Comparison of ENCODE assay signal across 19 cellular contexts in the genomic region with DNA sequence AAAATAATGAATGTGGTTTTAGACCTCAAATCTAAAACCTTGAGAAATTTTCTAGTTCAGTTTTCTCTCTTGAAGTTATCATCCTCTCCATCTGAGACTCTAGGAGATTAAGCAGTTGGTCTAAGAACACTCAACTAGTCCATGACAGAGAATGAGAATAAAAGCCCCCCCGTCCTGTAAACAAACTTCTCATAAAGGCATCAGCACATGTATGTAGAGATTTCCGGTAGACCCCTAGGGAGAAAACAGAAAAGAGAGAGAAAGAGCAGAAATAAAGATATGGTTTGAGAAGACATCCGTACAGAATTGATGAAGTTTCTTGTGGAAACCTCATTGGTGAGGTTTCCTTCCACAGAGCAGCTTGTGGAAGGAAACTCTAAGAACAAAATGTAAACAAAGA. TPM values are rescaled to one million over a fixed set of nuclear protein-coding genes. Genes with fewer than 3 reads are reported as not detected.
DNase-seq lines count a peak whose midpoint lies in the region; ATAC-seq, FAIRE-seq and TF ChIP-seq lines count a peak whose summit lies in the region.
"Had no signal": no experiment of that assay in that cellular context is flagged by ENCODE, and none has a peak within 500 bp of the region (broad histone marks: within the 10 kb centered on the region; RNA-seq: fewer than 3 reads in every experiment).

No MANE protein-coding gene starts in this region.

- H3K79me2 ChIP-seq in GM12878 (ENCODE audit: control insufficient read depth, insufficient read depth, low read length), result no peaks in the 10 kb centered on the region

- no peaks in the 10 kb centered on the region for H4K20me1 ChIP-seq in GM12878 (ENCODE audit: control insufficient read depth, insufficient read depth)

- H3K27ac Mint-ChIP-seq in activated naive CD4-positive, alpha-beta T cell treated with anti-CD3 and anti-CD28 coated beads, Interleukin-2, amount 10 ng/mL, durations not matched to agents 7 days and 5 days, result peak overlapping the region; percentile 97
- peak overlapping the region; percentile 16 to 77 for H3K27ac Mint-ChIP-seq in stimulated activated naive CD8-positive, alpha-beta T cell treated with anti-CD3 and anti-CD28 coated beads, Interleukin-15, amount 100 ng/mL, for 72 hours
- H3K27ac Mint-ChIP-seq: brain had no signal

- peak overlapping the region; percentile 10 to 62 (median 28) for H3K27ac ChIP-seq in Peyer's patch
- peak overlapping the region; percentile 58 for H3K27ac ChIP-seq in GM12878 (ENCODE audit: control insufficient read depth, insufficient read depth)

- no peaks in the 10 kb centered on the region for H3K27me3 Mint-ChIP-seq in activated naive CD4-positive, alpha-beta T cell treated with anti-CD3 and anti-CD28 coated beads, Interleukin-2, amount 10 ng/mL, durations not matched to agents 7 days and 5 days
- no peaks in the 10 kb centered on the region for H3K27me3 Mint-ChIP-seq in stimulated activated naive CD8-positive, alpha-beta T cell treated with anti-CD3 and anti-CD28 coated beads, Interleukin-15, amount 100 ng/mL, for 72 hours

- H3K4me3 ChIP-seq in Peyer's patch (no peak overlapping the region), GM12878 (0 out of 2 replicates have a peak overlapping the region, but pooled peaks have one; percentile 13)
- H3K4me3 ChIP-seq: mucosa of descending colon had no signal

- DNase-seq in activated naive CD4-positive, alpha-beta T cell treated with anti-CD3 and anti-CD28 coated beads, Interleukin-2, amount 10 ng/mL, durations not matched to agents 7 days and 5 days, result no peak
- no peak for DNase-seq in activated naive CD4-positive, alpha-beta T cell treated with Interleukin-2 at 50 U/mL for 16 hours
- DNase-seq in Peyer's patch (no peak), GM12878 (ENCODE audit: low read depth, low spot score) (no peak), NCI-H524 (lab: John Stamatoyannopoulos, UW) (no peak), SIG-M5 treated with dmso at 0.1 percent for 504 hours (lab: John Stamatoyannopoulos, UW; ENCODE audit: unreplicated experiment) (no peak)
- DNase-seq in stimulated activated naive CD8-positive, alpha-beta T cell treated with anti-CD3 and anti-CD28 coated beads, Interleukin-15, amount 100 ng/mL, for 72 hours, result no peak
- DNase-seq: Caco-2, mucosa of descending colon, NCI-H2029, right cardiac atrium, substantia nigra had no signal

- FAIRE-seq in GM12878 (lab: Jason Lieb, UNC), result no peak
- FAIRE-seq: GM12891, HepG2 had no signal

- 16% methylated on average over 3 of the region's 3 CpGs for WGBS in GM12878 (ENCODE audit: insufficient coverage, insufficient replicate concordance, low lambda C conversion rate, missing lambda C conversion rate)

- peak overlapping the region; percentile 64; the same call in 1 of the 2 replicates for H3K4me2 ChIP-seq in GM12878 (ENCODE audit: control insufficient read depth, insufficient read depth)

- BruUV-seq in GM12878 (replicated peaks; lab: Mats Ljungman, UMichigan), result no TSS peak

- peaks cover 7% of the 10 kb centered on the region for H3K36me3 Mint-ChIP-seq in activated naive CD4-positive, alpha-beta T cell treated with anti-CD3 and anti-CD28 coated beads, Interleukin-2, amount 10 ng/mL, durations not matched to agents 7 days and 5 days
- H3K36me3 Mint-ChIP-seq: brain had no signal

- no peak for TF ChIP-seq RAD21 in GM12878 (IDR thresholded peaks at IDR 0.05; ENCODE audit: insufficient read depth, low read depth, low read length)

- TF ChIP-seq CTCF in Peyer's patch (IDR thresholded peaks at IDR 0.05), result no peak
- TF ChIP-seq CTCF in GM12878 (IDR thresholded peaks at IDR 0.05 in 2 of 3, conservative IDR thresholded peaks at IDR 0.05 in 1 of 3; ENCODE audit: control insufficient read depth in 2 of 3, extremely low read depth in 1 of 3, insufficient read depth in 1 of 3, low read depth in 3 of 3, low read length in 3 of 3), result no peak

- peaks cover 78% of the 10 kb centered on the region for H3K4me1 Mint-ChIP-seq in activated naive CD4-positive, alpha-beta T cell treated with anti-CD3 and anti-CD28 coated beads, Interleukin-2, amount 10 ng/mL, durations not matched to agents 7 days and 5 days
- peaks cover 70% of the 10 kb centered on the region for H3K4me1 Mint-ChIP-seq in stimulated activated naive CD8-positive, alpha-beta T cell treated with anti-CD3 and anti-CD28 coated beads, Interleukin-15, amount 100 ng/mL, for 72 hours

- SMC1A ChIA-PET in GM12878 (lab: Charles Lee; ENCODE audit: uncharacterized antibody, unreplicated experiment), result interaction anchor here (0.6 to 1.1 kb wide), 3 partner anchors 22 to 108 kb away, joined by 3 read pairs; no protein-coding TSS in a partner anchor

- in situ Hi-C loops in GM12878 (cut with MboI), result no loop called here

- peak overlapping the region; percentile 38 for H2AFZ ChIP-seq in GM12878 (ENCODE audit: control insufficient read depth, low read depth, low read length)

- no peaks in the 10 kb centered on the region for H3K36me3 ChIP-seq in Peyer's patch
- H3K36me3 ChIP-seq in GM12878 (ENCODE audit: control insufficient read depth in 2 of 2, insufficient read depth in 2 of 2, low read length in 1 of 2), result no peaks in the 10 kb centered on the region

- H3K4me1 ChIP-seq in Peyer's patch (no peaks in the 10 kb centered on the region), GM12878 (ENCODE audit: control insufficient read depth, insufficient read depth, low read length) (peaks cover 17% of the 10 kb centered on the region)

- RAD21 ChIA-PET in GM12878 (lab: Charles Lee; ENCODE audit: unreplicated experiment), result interaction anchor here (0.9 kb wide), 1 partner anchor 107 kb away, joined by 3 read pairs; a partner anchor contains a TSS

- no peaks in the 10 kb centered on the region for H3K9me3 ChIP-seq in Peyer's patch
- H3K9me3 ChIP-seq in GM12878 (replicated peaks; ENCODE audit: control insufficient read depth, insufficient read depth, low read length), result no peaks in the 10 kb centered on the region
- H3K9me3 ChIP-seq: Caco-2, mucosa of descending colon had no signal

- H3K27me3 ChIP-seq in Peyer's patch, result no peaks in the 10 kb centered on the region
- no peaks in the 10 kb centered on the region for H3K27me3 ChIP-seq in GM12878 (replicated peaks in 1 of 2; ENCODE audit: control insufficient read depth in 2 of 2, insufficient read depth in 2 of 2, low read length in 1 of 2)

- POLR2A ChIA-PET in GM12878 (lab: Charles Lee), result no interaction called here

- CTCF ChIA-PET in activated naive CD4-positive, alpha-beta T cell treated with anti-CD3 and anti-CD28 coated beads, Interleukin-2, amount 10 ng/mL, durations not matched to agents 7 days and 5 days (lab: Charles Lee), result interaction anchor here (0.6 to 2.3 kb wide), 3 partner anchors 27 to 917 kb away, joined by 3 to 7 read pairs (median 3); no protein-coding TSS in a partner anchor
- CTCF ChIA-PET in GM12878 (lab: Yijun Ruan, JAX), result no interaction called here

- ATAC-seq in GM12878, result no peak
- ATAC-seq in stimulated activated naive CD8-positive, alpha-beta T cell treated with anti-CD3 and anti-CD28 coated beads, Interleukin-15, amount 100 ng/mL, for 72 hours, result peak; percentile 31
- ATAC-seq in GM18511 (IDR thresholded peaks at IDR 0.05; ENCODE audit: unreplicated experiment), result no peak
- ATAC-seq: HepG2, left lobe of liver, mucosa of descending colon, right cardiac atrium, Right ventricle myocardium inferior had no signal

- no peak for TF ChIP-seq EP300 in GM12878 (IDR thresholded peaks at IDR 0.05; ENCODE audit: borderline replicate concordance in 1 of 2, control insufficient read depth in 1 of 2, low read depth in 2 of 2, low read length in 2 of 2)

- H3K9me3 Mint-ChIP-seq in activated naive CD4-positive, alpha-beta T cell treated with anti-CD3 and anti-CD28 coated beads, Interleukin-2, amount 10 ng/mL, durations not matched to agents 7 days and 5 days, result no peaks in the 10 kb centered on the region
- peaks cover 5% of the 10 kb centered on the region in 2 donors for H3K9me3 Mint-ChIP-seq in stimulated activated naive CD8-positive, alpha-beta T cell treated with anti-CD3 and anti-CD28 coated beads, Interleukin-15, amount 100 ng/mL, for 72 hours
- H3K9me3 Mint-ChIP-seq: dendritic cell treated with granulocyte-macrophage colony-stimulating factor and Interleukin-4, amounts not matched to agents 40 ng/mL and 50 ng/mL, for 4 days had no signal

- H3K9ac ChIP-seq in GM12878 (ENCODE audit: control insufficient read depth, insufficient read depth, low read length), result no peak overlapping the region

- TF ChIP-seq POLR2A in Peyer's patch (IDR thresholded peaks at IDR 0.05), result no peak
- TF ChIP-seq POLR2A in GM12878 (IDR thresholded peaks at IDR 0.05; ENCODE audit: low read depth, low read length), result no peak

- peak overlapping the region; percentile 77 for H3K4me3 Mint-ChIP-seq in activated naive CD4-positive, alpha-beta T cell treated with anti-CD3 and anti-CD28 coated beads, Interleukin-2, amount 10 ng/mL, durations not matched to agents 7 days and 5 days
- H3K4me3 Mint-ChIP-seq in stimulated activated naive CD8-positive, alpha-beta T cell treated with anti-CD3 and anti-CD28 coated beads, Interleukin-15, amount 100 ng/mL, for 72 hours, result peak overlapping the region; percentile 71 to 81
- H3K4me3 Mint-ChIP-seq: dendritic cell treated with granulocyte-macrophage colony-stimulating factor and Interleukin-4, amounts not matched to agents 40 ng/mL and 50 ng/mL, for 4 days had no signal

- intact Hi-C loops in GM12878 (cut with micrococcal nuclease; ENCODE audit: unreplicated experiment), result loop anchor here (5.0 kb wide), 1 partner anchor 107 kb away; a partner anchor contains a TSS

TF ChIP-seq in GM12878, 131 proteins besides CTCF, POLR2A, EP300 and RAD21 (continues in another document):
- no peak for TF ChIP-seq KDM1A (IDR thresholded peaks at IDR 0.05; ENCODE audit: borderline replicate concordance)
- peak; percentile 30; the same call in 1 of the 2 replicates for TF ChIP-seq NFIC (IDR thresholded peaks at IDR 0.05; ENCODE audit: low read depth, low read length)

RNA-seq across cellular contexts. Expression of a gene that starts 3.2 kb away (rescaled TPM):
- total RNA-seq in Peyer's patch (10 to 100 TPM in 1 of 4 donors, 1 to 10 TPM in 3; 1.8 to 48.7 (median 3.2) TPM), GM12878 (2014; rRNA removed) (1.5 and 2.0 TPM in 2 replicates), GM12878 (2014; rRNA removed; fragmentation: Illumina TruSeq; extraction: Trizol) (1.8 and 2.0 TPM in 2 replicates), GM12878 (2021) (1.6 and 3.0 TPM in 2 replicates)
- 13.6 and 15.2 TPM in 2 replicates for total RNA-seq in GM12878 (2013; cell fraction: nucleolus; rRNA removed)
- 0.85 TPM for polyA plus RNA-seq in GM12878 (2011; ENCODE audit: low read depth)
- polyA plus RNA-seq in GM12878 (2011; rRNA removed) (1.8 and 2.7 TPM in 2 replicates), GM12878 (2014; fragmentation: Illumina TruSeq; extraction: Trizol) (1.7 and 2.3 TPM in 2 replicates), GM12878 (2014; fragmentation: Nextera tagmentation; extraction: Ambion mirVana) (under 1 TPM; 0.64 to 0.82 TPM), GM12878 (2014; rRNA removed) (1.4 TPM in 2 replicates), GM12878 (2016; fragmentation: Nextera tagmentation; extraction: Ambion mirVana) (1 to 10 TPM in 1 of 2 experiments, under 1 TPM in 1; 0.53 to 1.1 TPM)
- 0.70 and 0.84 TPM in 2 replicates for polyA plus RNA-seq in GM12878 (2011; cell fraction: cytosol; rRNA removed)
- polyA plus RNA-seq in GM12878 (2011; cell fraction: nucleus; rRNA removed), result 0.99 and 1.2 TPM in 2 replicates
- 1.7 and 2.1 TPM in 2 replicates for polyA plus RNA-seq in GM12878 (2012)
- 1.4 and 1.7 TPM in 2 replicates for polyA minus RNA-seq in GM12878 (2011; rRNA and poly(A)+ RNA removed)
- 0.31 and 0.80 TPM in 2 replicates for polyA minus RNA-seq in GM12878 (2011; cell fraction: cytosol; rRNA and poly(A)+ RNA removed)
- polyA minus RNA-seq in GM12878 (2011; cell fraction: nucleus; rRNA and poly(A)+ RNA removed), result 0.85 and 1.3 TPM in 2 replicates
